Comparison of ENCODE assay signal across 33 cellular contexts in genomic region chr11:123250811-123251655, GRCh38. TPM values are rescaled to one million over a fixed set of nuclear protein-coding genes. Genes with fewer than 3 reads are reported as not detected.
DNase-seq lines count a peak whose midpoint lies in the region; ATAC-seq, FAIRE-seq and TF ChIP-seq lines count a peak whose summit lies in the region.
"Had no signal": no experiment of that assay in that cellular context is flagged by ENCODE, and none has a peak within 500 bp of the region (broad histone marks: within the 10 kb centered on the region; RNA-seq: fewer than 3 reads in every experiment).

No MANE protein-coding gene starts in this region.

- no peaks in the 10 kb centered on the region for H3F3A ChIP-seq in GM23338 (replicated peaks; ENCODE audit: low read depth)

- H3K27me3 Mint-ChIP-seq in GM23338 (ENCODE audit: insufficient read depth, low read depth, poor library complexity): peaks cover 7% of the 10 kb centered on the region

- H3K9me3 ChIP-seq in mesenchymal stem cell (ENCODE audit: control insufficient read depth, low read length): no peaks in the 10 kb centered on the region
- no peaks in the 10 kb centered on the region for H3K9me3 ChIP-seq in spleen
- no peaks in the 10 kb centered on the region for H3K9me3 ChIP-seq in colonic mucosa
- H3K9me3 ChIP-seq: adrenal gland, pancreas, right atrium auricular region, upper lobe of right lung had no signal

- no peaks in the 10 kb centered on the region for H3K9me3 Mint-ChIP-seq in GM23338
- H3K9me3 Mint-ChIP-seq: activated CD4-positive, alpha-beta T cell treated with anti-CD3 and anti-CD28 coated beads, Interleukin-2, amount 10 ng/mL, durations not matched to agents 7 days and 5 days; effector memory CD8-positive, alpha-beta T cell had no signal

- peak overlapping the region; percentile 24 for H3K9ac ChIP-seq in mesenchymal stem cell (ENCODE audit: low read length)
- H3K9ac ChIP-seq in colonic mucosa (ENCODE audit: low read depth in 2 of 2, low read length in 2 of 2): no peak overlapping the region

- no peak for TF ChIP-seq POLR2A in spleen (IDR thresholded peaks at IDR 0.05)

- TF ChIP-seq CTCF in GM23338 (conservative IDR thresholded peaks at IDR 0.05; ENCODE audit: low read depth in 2 of 2): no peak
- no peak for TF ChIP-seq CTCF in bronchial epithelial cell (IDR thresholded peaks at IDR 0.05; ENCODE audit: insufficient read depth, low read length, severe bottlenecking)
- TF ChIP-seq CTCF in spleen (IDR thresholded peaks at IDR 0.05 in 8 of 11, conservative IDR thresholded peaks at IDR 0.05 in 3 of 11): no peak
- TF ChIP-seq CTCF in colonic mucosa (IDR thresholded peaks at IDR 0.05): no peak

- H3K4ac ChIP-seq in mesenchymal stem cell (ENCODE audit: low read depth in 1 of 2, low read length in 2 of 2): peak overlapping the region in 1 of 2 experiments; percentile 30

- H3K27ac Mint-ChIP-seq in GM23338: no peak overlapping the region
- H3K27ac Mint-ChIP-seq: activated CD4-positive, alpha-beta T cell treated with anti-CD3 and anti-CD28 coated beads, Interleukin-2, amount 10 ng/mL, durations not matched to agents 7 days and 5 days; effector memory CD8-positive, alpha-beta T cell; WTC11 had no signal

- H3K36me3 Mint-ChIP-seq in GM23338 (ENCODE audit: low read depth): no peaks in the 10 kb centered on the region
- H3K36me3 Mint-ChIP-seq: WTC11 had no signal

- no peak overlapping the region for H4K91ac ChIP-seq in mesenchymal stem cell (ENCODE audit: low read length)

- H3K4me2 ChIP-seq in GM23338: no peak overlapping the region
- H3K4me2 ChIP-seq in mesenchymal stem cell (ENCODE audit: low read length, poor library complexity, severe bottlenecking): no peak overlapping the region
- H3K4me2 ChIP-seq: hepatocyte had no signal

- no peaks in the 10 kb centered on the region for H3K9me2 ChIP-seq in GM23338 (ENCODE audit: insufficient read depth)

- WGBS in mesenchymal stem cell: 89% methylated on average over 13 of the region's 13 CpGs
- 81 to 89% (median 87%) methylated on average over 13 of the region's 13 CpGs for WGBS in spleen, 5 donors

- no peak for DNase-seq in GM23338 (ENCODE audit: low spot score)
- DNase-seq in bronchial epithelial cell (ENCODE audit: low read depth): no peak
- no peak for DNase-seq in mesenchymal stem cell
- no peak for DNase-seq in spleen
- no peak for DNase-seq in colonic mucosa
- DNase-seq: activated CD4-positive, alpha-beta T cell treated with anti-CD3 and anti-CD28 coated beads, Interleukin-2, amount 10 ng/mL, durations not matched to agents 7 days and 5 days; activated naive CD4-positive, alpha-beta T cell; activated T-cell treated with anti-CD3 and anti-CD28 coated beads, Interleukin-2, amount 50 U/mL, for 48 hours; brain microvascular endothelial cell; COR-L47; DMS79 treated with DMSO at 0.1 percent for 48 hours; effector memory CD8-positive, alpha-beta T cell; foreskin melanocyte; GF-D8; mammary epithelial cell; NCI-H2029; NCI-H69; pancreas; SIG-M5; SW 1271; T1000; upper lobe of right lung had no signal

- FAIRE-seq in bronchial epithelial cell (lab: Jason Lieb, UNC): peak; percentile 13
- FAIRE-seq: colon, K562, pancreas, RCC 7860 had no signal

- no peak overlapping the region for H3K4me3 ChIP-seq in GM23338
- H3K4me3 ChIP-seq in bronchial epithelial cell (ENCODE audit: low read depth, low read length): no peak overlapping the region
- no peak overlapping the region for H3K4me3 ChIP-seq in mesenchymal stem cell (ENCODE audit: insufficient read depth in 1 of 2, low read depth in 1 of 2, low read length in 2 of 2)
- no peak overlapping the region for H3K4me3 ChIP-seq in spleen
- H3K4me3 ChIP-seq in colonic mucosa: no peak overlapping the region
- H3K4me3 ChIP-seq: adrenal gland, hepatocyte, K562, pancreas, right atrium auricular region, upper lobe of right lung had no signal

- no peak overlapping the region for H2AK5ac ChIP-seq in mesenchymal stem cell (ENCODE audit: low read length, severe bottlenecking)

- H3K36me3 ChIP-seq in GM23338 (ENCODE audit: insufficient read depth) (no peaks in the 10 kb centered on the region), bronchial epithelial cell (ENCODE audit: control insufficient read depth, insufficient read depth, low read length) (no peaks in the 10 kb centered on the region), mesenchymal stem cell (ENCODE audit: control insufficient read depth in 1 of 2, insufficient read depth in 2 of 2, low read depth in 1 of 2, low read length in 2 of 2) (no peaks in the 10 kb centered on the region), spleen (no peaks in the 10 kb centered on the region), colonic mucosa (no peaks in the 10 kb centered on the region)
- H3K36me3 ChIP-seq: adrenal gland, brain microvascular endothelial cell, pancreas, right atrium auricular region, upper lobe of right lung had no signal

- no peak overlapping the region for H4K8ac ChIP-seq in mesenchymal stem cell (ENCODE audit: low read length)

- H3K14ac ChIP-seq in mesenchymal stem cell (ENCODE audit: low read length in 2 of 2): no peak overlapping the region

- H3K27me3 ChIP-seq in GM23338 (ENCODE audit: insufficient read depth) (no peaks in the 10 kb centered on the region), bronchial epithelial cell (ENCODE audit: control insufficient read depth, insufficient read depth, low read length) (no peaks in the 10 kb centered on the region), mesenchymal stem cell (ENCODE audit: control insufficient read depth in 1 of 2, insufficient read depth in 1 of 2, low read length in 2 of 2) (peaks cover 0 to 18% of the 10 kb centered on the region in 2 experiments), spleen (replicated peaks in 1 of 7) (peaks cover 0 to 6% (median 0%) of the 10 kb centered on the region in 7 donors), colonic mucosa (no peaks in the 10 kb centered on the region)
- H3K27me3 ChIP-seq: adrenal gland, brain microvascular endothelial cell, hepatocyte, pancreas, right atrium auricular region, upper lobe of right lung had no signal

- H3K79me2 ChIP-seq in GM23338 (replicated peaks; ENCODE audit: insufficient read depth): no peaks in the 10 kb centered on the region
- H3K79me2 ChIP-seq: hepatocyte had no signal

- ATAC-seq in GM23338 (no peak), HG03520 (IDR thresholded peaks at IDR 0.05; ENCODE audit: unreplicated experiment) (no peak), GM21528 (IDR thresholded peaks at IDR 0.05; ENCODE audit: low FRiP score, unreplicated experiment) (no peak), HG03045 (IDR thresholded peaks at IDR 0.05; ENCODE audit: unreplicated experiment) (no peak)
- ATAC-seq: effector memory CD8-positive, alpha-beta T cell; K562; upper lobe of right lung; WTC11 had no signal

- H3K4me1 Mint-ChIP-seq in GM23338: peaks cover 9% of the 10 kb centered on the region; the same call in 2 of the 3 replicates

- H3K27ac ChIP-seq in GM23338 (ENCODE audit: low read depth) (no peak overlapping the region), mesenchymal stem cell (ENCODE audit: low read length, poor library complexity, severe bottlenecking) (no peak overlapping the region), spleen (peak overlapping the region in 5 of 8 donors; percentile 18 to 40 (median 38)), colonic mucosa (no peak overlapping the region)
- H3K27ac ChIP-seq: brain microvascular endothelial cell, hepatocyte, pancreas, right atrium auricular region, upper lobe of right lung had no signal

- no peak overlapping the region for H2BK15ac ChIP-seq in mesenchymal stem cell (ENCODE audit: low read depth, poor library complexity, severe bottlenecking)

- H2BK12ac ChIP-seq in mesenchymal stem cell (ENCODE audit: low read length in 2 of 2): no peak overlapping the region

- H3K4me1 ChIP-seq in GM23338 (ENCODE audit: insufficient read depth) (peaks cover 10% of the 10 kb centered on the region; the same call in 1 of the 2 replicates), mesenchymal stem cell (ENCODE audit: control insufficient read depth, insufficient read depth, low read depth, low read length) (peaks cover 1% of the 10 kb centered on the region), spleen (peaks cover 0 to 11% (median 7%) of the 10 kb centered on the region in 6 donors), colonic mucosa (no peaks in the 10 kb centered on the region)
- H3K4me1 ChIP-seq: pancreas, upper lobe of right lung had no signal

- no peaks in the 10 kb centered on the region for H3K79me1 ChIP-seq in mesenchymal stem cell (replicated peaks; ENCODE audit: low read length, poor library complexity, severe bottlenecking)

- H4K20me1 ChIP-seq in GM23338 (replicated peaks; ENCODE audit: insufficient read depth): no peaks in the 10 kb centered on the region

- peak overlapping the region in 1 of 2 experiments; percentile 66 for H3K18ac ChIP-seq in mesenchymal stem cell (ENCODE audit: low read depth in 1 of 2, low read length in 2 of 2)

- H2BK120ac ChIP-seq in mesenchymal stem cell (ENCODE audit: low read depth, low read length): no peak overlapping the region

- peak overlapping the region; percentile 81 for H2AFZ ChIP-seq in GM23338
- H2AFZ ChIP-seq in mesenchymal stem cell (ENCODE audit: low read depth, low read length): no peak overlapping the region
- H2AFZ ChIP-seq: hepatocyte had no signal

- intact Hi-C loops in spleen (cut with DNase I; ENCODE audit: low total_unique reads): no loop called here
- intact Hi-C loops in colonic mucosa (cut with DNase I): no loop called here

- no peak overlapping the region for H2BK5ac ChIP-seq in mesenchymal stem cell (ENCODE audit: low read depth, low read length, poor library complexity, severe bottlenecking)

- H3K4me3 Mint-ChIP-seq in GM23338: no peak overlapping the region
- H3K4me3 Mint-ChIP-seq: activated CD4-positive, alpha-beta T cell treated with anti-CD3 and anti-CD28 coated beads, Interleukin-2, amount 10 ng/mL, durations not matched to agents 7 days and 5 days; effector memory CD8-positive, alpha-beta T cell; WTC11 had no signal

- H3K23ac ChIP-seq in mesenchymal stem cell (ENCODE audit: low read length in 2 of 2): no peak overlapping the region

RNA-seq across cellular contexts. Expression of gene CLMP, which starts 56.0 kb away (rescaled TPM):
- total RNA-seq in GM23338 (2014; rRNA removed; shearing (Covaris generic)): 18.4 and 22.2 TPM in 2 replicates
- polyA plus RNA-seq in GM23338 (2016; fragmentation: Nextera tagmentation; extraction: Ambion mirVana) (7.1 and 8.4 TPM in 2 replicates), spleen (1 to 10 TPM; 3.1 to 4.1 (median 3.6) TPM)
- total RNA-seq in bronchial epithelial cell (9.7 and 34.5 TPM in 2 replicates), spleen (10 to 100 TPM in 6 of 7 donors, 1 to 10 TPM in 1; 8.5 to 36.5 (median 21.1) TPM), colonic mucosa (10 to 100 TPM in 1 of 2 donors, 1 to 10 TPM in 1; 3.3 to 13.2 TPM)
- polyA plus RNA-seq in mesenchymal stem cell (2013, experiment 1 of 2): 46.5 TPM
- 48.1 TPM for polyA plus RNA-seq in mesenchymal stem cell (2013, experiment 2 of 2)
- total RNA-seq: HT-29 had no signal

Comparison
In these comparisons a context has a peak if more than half of its experiments do, and no peak if none do; other contexts are left out.
1. H3K27ac ChIP-seq: peak in spleen (5 of 8); none in GM23338 (single experiment), mesenchymal stem cell (single experiment) and colonic mucosa (single experiment).